26 cellular contexts compared by ENCODE assay signal in the genomic region with DNA sequence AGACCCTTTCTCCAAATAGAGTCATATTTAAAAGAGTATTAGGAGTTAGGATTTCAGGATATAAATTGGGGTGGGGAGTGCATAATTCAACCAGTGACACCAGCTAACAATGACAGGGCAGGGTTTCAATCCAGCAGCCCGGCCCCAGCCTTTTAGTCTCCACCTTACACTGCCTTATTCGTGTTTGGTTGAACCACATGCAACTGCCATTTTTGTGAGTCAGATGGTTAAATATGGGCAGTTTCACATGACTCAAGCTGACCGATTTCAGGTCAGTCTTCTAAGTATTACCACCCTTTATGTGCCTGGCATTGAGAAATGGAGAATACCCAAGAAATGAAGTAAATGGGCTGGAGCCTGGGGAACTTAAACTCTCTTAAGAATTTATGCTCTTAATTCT.
DNase-seq lines count a peak whose midpoint lies in the region; ATAC-seq and TF ChIP-seq lines count a peak whose summit lies in the region.
"Had no signal": no experiment of that assay in that cellular context is flagged by ENCODE, and none has a peak within 500 bp of the region (broad histone marks: within the 10 kb centered on the region; RNA-seq: fewer than 3 reads in every experiment).

No MANE protein-coding gene starts in this region.

- no peaks in the 10 kb centered on the region for H3K36me3 Mint-ChIP-seq in activated T-helper 17 cell treated with anti-CD3 and anti-CD28 coated beads, Interleukin-2, amount 50 U/mL, for 72 hours (ENCODE audit: low read depth)
- peaks cover 17% of the 10 kb centered on the region for H3K36me3 Mint-ChIP-seq in endodermal cell (ENCODE audit: low read depth)
- H3K36me3 Mint-ChIP-seq in activated CD4-positive, alpha-beta memory T cell treated with anti-CD3 and anti-CD28 coated beads, Interleukin-2, amount 10 ng/mL, durations not matched to agents 7 days and 5 days (ENCODE audit: low read depth) = no peaks in the 10 kb centered on the region

- POLR2A ChIA-PET in activated CD4-positive, alpha-beta memory T cell treated with anti-CD3 and anti-CD28 coated beads, Interleukin-2, amount 10 ng/mL, durations not matched to agents 7 days and 5 days (lab: Charles Lee) = no interaction called here

- H3K4me3 Mint-ChIP-seq in activated T-helper 17 cell treated with anti-CD3 and anti-CD28 coated beads, Interleukin-2, amount 50 U/mL, for 72 hours = no peak overlapping the region
- no peak overlapping the region for H3K4me3 Mint-ChIP-seq in endodermal cell
- no peak overlapping the region for H3K4me3 Mint-ChIP-seq in activated CD4-positive, alpha-beta memory T cell treated with anti-CD3 and anti-CD28 coated beads, Interleukin-2, amount 10 ng/mL, durations not matched to agents 7 days and 5 days
- H3K4me3 Mint-ChIP-seq: activated T-cell treated with anti-CD3 and anti-CD28 coated beads, Interleukin-2, amount 50 U/mL, for 24 hours had no signal

- no peaks in the 10 kb centered on the region for H3K9me3 ChIP-seq in endodermal cell (ENCODE audit: control insufficient read depth, low read length)
- H3K9me3 ChIP-seq: Caco-2, colonic mucosa, neutrophil, testis, uterus had no signal

- peaks cover 2% of the 10 kb centered on the region for H3K4me1 Mint-ChIP-seq in activated T-helper 17 cell treated with anti-CD3 and anti-CD28 coated beads, Interleukin-2, amount 50 U/mL, for 72 hours
- H3K4me1 Mint-ChIP-seq in endodermal cell = peaks cover 6% of the 10 kb centered on the region
- H3K4me1 Mint-ChIP-seq in activated CD4-positive, alpha-beta memory T cell treated with anti-CD3 and anti-CD28 coated beads, Interleukin-2, amount 10 ng/mL, durations not matched to agents 7 days and 5 days = peaks cover 2% of the 10 kb centered on the region

- no peak for TF ChIP-seq CTCF in endodermal cell (conservative IDR thresholded peaks at IDR 0.05)

- no peak overlapping the region for H3K27ac Mint-ChIP-seq in activated T-helper 17 cell treated with anti-CD3 and anti-CD28 coated beads, Interleukin-2, amount 50 U/mL, for 72 hours
- H3K27ac Mint-ChIP-seq in endodermal cell = no peak overlapping the region
- no peak overlapping the region for H3K27ac Mint-ChIP-seq in activated CD4-positive, alpha-beta memory T cell treated with anti-CD3 and anti-CD28 coated beads, Interleukin-2, amount 10 ng/mL, durations not matched to agents 7 days and 5 days
- H3K27ac Mint-ChIP-seq: activated T-cell treated with anti-CD3 and anti-CD28 coated beads, Interleukin-2, amount 50 U/mL, for 24 hours had no signal

- H3K4me3 ChIP-seq in endodermal cell (ENCODE audit: low read length) = no peak overlapping the region
- H3K4me3 ChIP-seq: colonic mucosa, GM12878, testis, uterus had no signal

- H3K4me1 ChIP-seq in endodermal cell (ENCODE audit: control insufficient read depth, insufficient read depth, low read length) = no peaks in the 10 kb centered on the region
- H3K4me1 ChIP-seq: Caco-2, colonic mucosa, testis, uterus had no signal

- peak; percentile 72 for ATAC-seq in activated T-helper 17 cell treated with anti-CD3 and anti-CD28 coated beads, Interleukin-2, amount 50 U/mL, for 72 hours (replicated peaks)
- ATAC-seq: GM12878, HepG2 had no signal

- no peak for TF ChIP-seq EP300 in Ishikawa (IDR thresholded peaks at IDR 0.05; ENCODE audit: borderline replicate concordance)

- no peak overlapping the region for H3K9ac ChIP-seq in endodermal cell (ENCODE audit: extremely low read depth, low read length, poor library complexity, severe bottlenecking)

- no peaks in the 10 kb centered on the region for H3K27me3 ChIP-seq in endodermal cell (ENCODE audit: control insufficient read depth, insufficient read depth, low read length, poor library complexity, severe bottlenecking)
- H3K27me3 ChIP-seq: colonic mucosa, neutrophil, testis, uterus had no signal

- H3K9me3 Mint-ChIP-seq in activated T-helper 17 cell treated with anti-CD3 and anti-CD28 coated beads, Interleukin-2, amount 50 U/mL, for 72 hours = no peaks in the 10 kb centered on the region
- no peaks in the 10 kb centered on the region for H3K9me3 Mint-ChIP-seq in endodermal cell
- no peaks in the 10 kb centered on the region for H3K9me3 Mint-ChIP-seq in activated CD4-positive, alpha-beta memory T cell treated with anti-CD3 and anti-CD28 coated beads, Interleukin-2, amount 10 ng/mL, durations not matched to agents 7 days and 5 days
- H3K9me3 Mint-ChIP-seq: activated T-cell treated with anti-CD3 and anti-CD28 coated beads, Interleukin-2, amount 50 U/mL, for 24 hours had no signal

- DNase-seq in AG08395 (ENCODE audit: low spot score) (peak; percentile 29), hepatic stellate cell (ENCODE audit: low spot score) (peak; percentile 22), NCI-H510A (lab: John Stamatoyannopoulos, UW) (no peak), endodermal cell (no peak), kidney glomerular epithelial cell (lab: John Stamatoyannopoulos, UW) (no peak)
- no peak for DNase-seq in activated CD4-positive, alpha-beta memory T cell treated with anti-CD3 and anti-CD28 coated beads, Interleukin-2, amount 10 ng/mL, durations not matched to agents 7 days and 5 days
- DNase-seq: activated CD4-positive, CD25-positive, alpha-beta regulatory T cell treated with anti-CD3 and anti-CD28 coated beads, Interleukin-2, amount 50 U/mL, for 72 hours; activated naive CD4-positive, alpha-beta T cell; activated T-cell treated with anti-CD3 and anti-CD28 coated beads, Interleukin-2, amount 50 U/mL, for 24 hours; C1 segment of cervical spinal cord; Caco-2; colonic mucosa; DMS79; H7; NCI-H1105 treated with DMSO at 0.1 percent for 48 hours; NCI-H2029; NCI-H82; stimulated activated CD4-positive, alpha-beta T cell treated with anti-CD3 and anti-CD28 coated beads, Interleukin-4, amount 100 ng/mL, for 1 hour; stimulated activated naive CD4-positive, alpha-beta T cell; testis; uterus had no signal

- no peaks in the 10 kb centered on the region for H3K36me3 ChIP-seq in endodermal cell (ENCODE audit: control insufficient read depth, insufficient read depth, low read length)
- H3K36me3 ChIP-seq: colonic mucosa, uterus had no signal

- H3K27ac ChIP-seq in endodermal cell (ENCODE audit: low read depth, low read length) = no peak overlapping the region
- H3K27ac ChIP-seq: colonic mucosa, neutrophil, testis, uterus had no signal

- TF ChIP-seq RAD21 in Ishikawa (IDR thresholded peaks at IDR 0.05; ENCODE audit: low read depth) = no peak

- CTCF ChIA-PET in activated CD4-positive, alpha-beta memory T cell treated with anti-CD3 and anti-CD28 coated beads, Interleukin-2, amount 10 ng/mL, durations not matched to agents 7 days and 5 days (lab: Charles Lee) = no interaction called here

- WGBS in endodermal cell (ENCODE audit: insufficient coverage in 1 of 2, insufficient read length in 1 of 2), 2 experiments = 90 to 100% methylated on average over 1 to 3 of the region's 3 CpGs

- H3K27me3 Mint-ChIP-seq in activated T-helper 17 cell treated with anti-CD3 and anti-CD28 coated beads, Interleukin-2, amount 50 U/mL, for 72 hours = no peaks in the 10 kb centered on the region
- no peaks in the 10 kb centered on the region for H3K27me3 Mint-ChIP-seq in endodermal cell (ENCODE audit: insufficient read depth)
- no peaks in the 10 kb centered on the region for H3K27me3 Mint-ChIP-seq in activated CD4-positive, alpha-beta memory T cell treated with anti-CD3 and anti-CD28 coated beads, Interleukin-2, amount 10 ng/mL, durations not matched to agents 7 days and 5 days

TF ChIP-seq in Ishikawa, 13 proteins besides CTCF, POLR2A, EP300 and RAD21:
- TF ChIP-seq, protein P1, sequence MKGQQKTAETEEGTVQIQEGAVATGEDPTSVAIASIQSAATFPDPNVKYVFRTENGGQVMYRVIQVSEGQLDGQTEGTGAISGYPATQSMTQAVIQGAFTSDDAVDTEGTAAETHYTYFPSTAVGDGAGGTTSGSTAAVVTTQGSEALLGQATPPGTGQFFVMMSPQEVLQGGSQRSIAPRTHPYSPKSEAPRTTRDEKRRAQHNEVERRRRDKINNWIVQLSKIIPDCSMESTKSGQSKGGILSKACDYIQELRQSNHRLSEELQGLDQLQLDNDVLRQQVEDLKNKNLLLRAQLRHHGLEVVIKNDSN (IDR thresholded peaks at IDR 0.05) = 0 out of 2 replicates have a peak, but pooled peaks have one; percentile 6
- TF ChIP-seq NFIC (IDR thresholded peaks at IDR 0.05) (no peak), YY1 (IDR thresholded peaks at IDR 0.05; ENCODE audit: low read depth) (no peak), CEBPB (IDR thresholded peaks at IDR 0.05) (no peak)
- TF ChIP-seq, protein P2, sequence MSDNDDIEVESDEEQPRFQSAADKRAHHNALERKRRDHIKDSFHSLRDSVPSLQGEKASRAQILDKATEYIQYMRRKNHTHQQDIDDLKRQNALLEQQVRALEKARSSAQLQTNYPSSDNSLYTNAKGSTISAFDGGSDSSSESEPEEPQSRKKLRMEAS (IDR thresholded peaks at IDR 0.05) = no peak
TF ChIP-seq in Ishikawa: peak in this region for 1.

Comparison
In these comparisons a context has a peak if more than half of its experiments do, and no peak if none do; other contexts are left out.
1. DNase-seq: peak in AG08395 (single experiment) and hepatic stellate cell (single experiment); none in NCI-H510A (single experiment), endodermal cell (single experiment), kidney glomerular epithelial cell (single experiment) and activated CD4-positive, alpha-beta memory T cell treated with anti-CD3 and anti-CD28 coated beads, Interleukin-2, amount 10 ng/mL, durations not matched to agents 7 days and 5 days (single experiment).